27 cellular contexts compared by ENCODE assay signal in the genomic region with DNA sequence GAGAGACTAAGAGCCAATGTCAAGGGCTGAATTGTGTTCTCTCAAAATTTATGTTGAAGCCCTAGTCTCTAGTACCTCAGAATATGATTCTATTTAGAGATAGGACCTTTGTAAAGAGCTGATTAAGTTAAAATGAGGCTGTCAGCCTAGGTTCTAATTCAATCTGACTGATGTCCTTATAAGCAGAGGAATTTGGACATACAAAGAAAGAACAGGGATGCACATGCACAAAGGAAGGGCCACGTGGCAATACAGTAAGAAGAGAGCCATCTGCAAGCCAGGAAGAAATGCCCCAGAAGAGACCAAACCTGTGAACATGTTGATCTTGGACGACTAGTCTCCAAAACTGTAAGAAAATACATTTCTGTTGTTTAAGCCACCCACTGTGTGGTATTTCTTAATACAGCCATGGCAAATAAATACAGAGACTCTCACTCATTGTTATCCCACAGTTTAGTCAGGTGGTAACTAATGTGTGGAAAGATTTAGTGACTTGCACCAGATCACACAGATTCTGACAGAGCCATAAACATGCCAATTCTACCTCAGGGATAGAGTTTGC.
"Had no signal": no experiment of that assay in that cellular context is flagged by ENCODE, and none has a peak within 500 bp of the region (broad histone marks: within the 10 kb centered on the region; RNA-seq: fewer than 3 reads in every experiment).

No MANE protein-coding gene starts in this region.

- H3K4me3 ChIP-seq: hepatocyte, left ventricle myocardium inferior, lung, neural progenitor cell, sigmoid colon, tibial nerve, uterus had no signal

- H3K4me1 ChIP-seq: left ventricle myocardium inferior, parathyroid adenoma, sigmoid colon, uterus had no signal

- H2AFZ ChIP-seq: hepatocyte, neural progenitor cell, parathyroid adenoma had no signal

- DNase-seq: islet precursor cell; left ventricle myocardium inferior; mesendoderm; naive B cell; natural killer cell; nephron progenitor cell; occipital lobe; right cardiac atrium; sigmoid colon; small intestine; stimulated activated CD4-positive, alpha-beta T cell treated with anti-CD3 and anti-CD28 coated beads, Interleukin-1b, Interleukin-23, amount 100 ng/mL, for 48 hours; stimulated activated CD4-positive, alpha-beta T cell treated with anti-CD3 and anti-CD28 coated beads, Interleukin-2, amount 100 ng/mL, for 48 hours; stimulated activated CD4-positive, alpha-beta T cell treated with anti-CD3 and anti-CD28 coated beads, Interleukin-4, amount 100 ng/mL, for 4 hours; stimulated activated CD8-positive, alpha-beta memory T cell treated with anti-CD3 and anti-CD28 coated beads, Interleukin-4, amount 100 ng/mL, for 48 hours; stimulated activated naive CD4-positive, alpha-beta T cell treated with Interleukin-2 at 50 U/mL for 16 hours; stimulated activated naive CD8-positive, alpha-beta T cell treated with anti-CD3 and anti-CD28 coated beads, Interleukin-15, amount 100 ng/mL, for 72 hours; substantia nigra; uterus had no signal

- H3K27me3 ChIP-seq: hepatocyte, neural progenitor cell, neutrophil, sigmoid colon, tibial nerve, uterus had no signal

- H3K27ac Mint-ChIP-seq: mesothelial cell of epicardium; naive B cell; natural killer cell; nephron progenitor cell; neural progenitor cell; stimulated activated memory B cell treated with anti-CD40 and anti-IgM and Interleukin-4, amounts not matched to agents 10 μg/mL and 1 μg/mL and 100 μg/mL, for 72 hours; type B pancreatic cell had no signal

- H3K4me2 ChIP-seq: hepatocyte had no signal

- H3K4me3 Mint-ChIP-seq: mesothelial cell of epicardium; naive B cell; natural killer cell; nephron progenitor cell; neural progenitor cell; stimulated activated memory B cell treated with anti-CD40 and anti-IgM and Interleukin-4, amounts not matched to agents 10 μg/mL and 1 μg/mL and 100 μg/mL, for 72 hours; stimulated activated naive CD8-positive, alpha-beta T cell treated with anti-CD3 and anti-CD28 coated beads, Interleukin-15, amount 100 ng/mL, for 72 hours; type B pancreatic cell had no signal

- H3K36me3 Mint-ChIP-seq: naive B cell; natural killer cell; stimulated activated memory B cell treated with anti-CD40 and anti-IgM and Interleukin-4, amounts not matched to agents 10 μg/mL and 1 μg/mL and 100 μg/mL, for 72 hours had no signal

- ATAC-seq: natural killer cell; right cardiac atrium; stimulated activated memory B cell treated with anti-CD40 and anti-IgM and Interleukin-4, amounts not matched to agents 10 μg/mL and 1 μg/mL and 100 μg/mL, for 72 hours; stimulated activated naive CD8-positive, alpha-beta T cell treated with anti-CD3 and anti-CD28 coated beads, Interleukin-15, amount 100 ng/mL, for 72 hours had no signal

- H3K79me2 ChIP-seq: hepatocyte, parathyroid adenoma had no signal

- H3K36me3 ChIP-seq: left ventricle myocardium inferior, neural progenitor cell, neutrophil, sigmoid colon, tibial nerve, uterus had no signal

- H3K4me1 Mint-ChIP-seq: naive B cell; natural killer cell; nephron progenitor cell; stimulated activated memory B cell treated with anti-CD40 and anti-IgM and Interleukin-4, amounts not matched to agents 10 μg/mL and 1 μg/mL and 100 μg/mL, for 72 hours; stimulated activated naive CD8-positive, alpha-beta T cell treated with anti-CD3 and anti-CD28 coated beads, Interleukin-15, amount 100 ng/mL, for 72 hours had no signal

- H3K27me3 Mint-ChIP-seq: naive B cell; stimulated activated memory B cell treated with anti-CD40 and anti-IgM and Interleukin-4, amounts not matched to agents 10 μg/mL and 1 μg/mL and 100 μg/mL, for 72 hours; stimulated activated naive CD8-positive, alpha-beta T cell treated with anti-CD3 and anti-CD28 coated beads, Interleukin-15, amount 100 ng/mL, for 72 hours; type B pancreatic cell had no signal

- H3K27ac ChIP-seq: hepatocyte, left ventricle myocardium inferior, neural progenitor cell, neutrophil, parathyroid adenoma, sigmoid colon, tibial nerve, uterus had no signal
